9 cellular contexts compared by ENCODE assay signal in genomic region chr9:121266906-121267650, GRCh38. TPM values are rescaled to one million over a fixed set of nuclear protein-coding genes. Genes with fewer than 3 reads are reported as not detected.
DNase-seq lines count a peak whose midpoint lies in the region; ATAC-seq and TF ChIP-seq lines count a peak whose summit lies in the region.
"Had no signal": no experiment of that assay in that cellular context is flagged by ENCODE, and none has a peak within 500 bp of the region (broad histone marks: within the 10 kb centered on the region; RNA-seq: fewer than 3 reads in every experiment).

No MANE protein-coding gene starts in this region.

- no peaks in the 10 kb centered on the region for H3K9me3 ChIP-seq in ES-I3 (ENCODE audit: control insufficient read depth, insufficient read depth, low read length)
- no peaks in the 10 kb centered on the region for H3K9me3 ChIP-seq in gastroesophageal sphincter

- DNase-seq in T-cell, result no peak
- peak; percentile 84 for DNase-seq in pons (ENCODE audit: low spot score)
- DNase-seq in central memory CD4-positive, alpha-beta T cell, result no peak
- DNase-seq in hepatic stellate cell (ENCODE audit: low spot score), result no peak
- DNase-seq: NCI-H1694 had no signal

- peaks cover 6 to 17% (median 11%) of the 10 kb centered on the region in 3 donors for H3K4me1 Mint-ChIP-seq in T-cell

- peak overlapping the region; percentile 79; the same call in 1 of the 2 replicates for H3K9ac ChIP-seq in ES-I3 (ENCODE audit: low read depth, low read length)

- no peak for TF ChIP-seq CTCF in gastroesophageal sphincter (IDR thresholded peaks at IDR 0.05)

- ATAC-seq in T-cell (replicated peaks in 1 of 4), result no peak
- ATAC-seq in gastroesophageal sphincter, result peak; percentile 20
- no peak for ATAC-seq in GM18867 (IDR thresholded peaks at IDR 0.05; ENCODE audit: unreplicated experiment)
- ATAC-seq in HG02973 (IDR thresholded peaks at IDR 0.05; ENCODE audit: unreplicated experiment), result no peak

- no peaks in the 10 kb centered on the region for H3K27me3 ChIP-seq in gastroesophageal sphincter

- 37 to 63% methylated on average over 6 to 14 of the region's 18 CpGs for WGBS in gastroesophageal sphincter (ENCODE audit: low coverage in 1 of 2), 2 donors

- TF ChIP-seq POLR2A in gastroesophageal sphincter (IDR thresholded peaks at IDR 0.05), result no peak

- no peaks in the 10 kb centered on the region for H3K9me3 Mint-ChIP-seq in T-cell

- peak overlapping the region; percentile 65 to 82 (median 70) for H3K4me3 Mint-ChIP-seq in T-cell

- no peak overlapping the region for H3K27ac Mint-ChIP-seq in T-cell

- POLR2A ChIA-PET in T-cell (lab: Charles Lee), result interaction anchor here in 1 of 2 donors (0.6 kb wide), 1 partner anchor 518 kb away, joined by 3 read pairs; no protein-coding TSS in a partner anchor

- H3K27ac ChIP-seq in gastroesophageal sphincter, result peak overlapping the region; percentile 90 to 98 (median 96)

- H3K27me3 Mint-ChIP-seq in T-cell, result peaks cover 3 to 8% of the 10 kb centered on the region in 2 donors

- H3K4me1 ChIP-seq in ES-I3 (ENCODE audit: insufficient read depth, low read length) (peaks cover 16% of the 10 kb centered on the region), gastroesophageal sphincter (peaks cover 14 to 66% (median 39%) of the 10 kb centered on the region in 3 donors)

- peak overlapping the region in 1 of 2 donors; percentile 88 for H3K4me3 ChIP-seq in gastroesophageal sphincter

- no peak for TF ChIP-seq EP300 in gastroesophageal sphincter (IDR thresholded peaks at IDR 0.05)

- no peaks in the 10 kb centered on the region for H3K36me3 ChIP-seq in ES-I3 (ENCODE audit: insufficient read depth, low read length)
- no peaks in the 10 kb centered on the region for H3K36me3 ChIP-seq in gastroesophageal sphincter

- H3K36me3 Mint-ChIP-seq in T-cell, result peaks cover 5% of the 10 kb centered on the region

- CTCF ChIA-PET in T-cell (lab: Charles Lee), result interaction anchor here in 1 of 2 donors (0.5 kb wide), 1 partner anchor 16 kb away, joined by 3 read pairs; no protein-coding TSS in a partner anchor

RNA-seq across cellular contexts. Expression of gene GSN, which starts 0.9 kb away (rescaled TPM):
- total RNA-seq in T-cell (1 to 10 TPM; 6.3 to 8.8 (median 8.4) TPM), gastroesophageal sphincter (1,000 to 10,000 TPM; 2,362 to 3,466 (median 3,146) TPM)

Comparison
In these comparisons a context has a peak if more than half of its experiments do, and no peak if none do; other contexts are left out.
1. RNA of gene GSN, which starts 0.9 kb away (total RNA-seq): 2,362 to 3,466 TPM in gastroesophageal sphincter; 6.3 to 8.8 TPM in T-cell; every median in the first group is over 100 times any median in the second.